ENCODE assay signal across 1 cellular context in genomic region chr6:43053545-43054205, GRCh38.
TF ChIP-seq lines count a peak whose summit lies in the region.

Gene CUL7, minus strand, starts transcription at chr6:43053851. Its CDS starts 1,063 bp downstream, at chr6:43052788.

TF ChIP-seq in HepG2, 621 proteins besides CTCF, POLR2A, EP300 and RAD21 (continued from another document and continues in another):
- peak; percentile 92; the same call in 1 of the 2 replicates for TF ChIP-seq MYNN (CRISPR knock-in tag; IDR thresholded peaks at IDR 0.05; ENCODE audit: low read depth)
- 0 out of 2 replicates have a peak, but pooled peaks have one; percentile 73 for TF ChIP-seq MTF2 (CRISPR knock-in tag; IDR thresholded peaks at IDR 0.05; ENCODE audit: borderline replicate concordance)
- TF ChIP-seq ARID5B (CRISPR knock-in tag; IDR thresholded peaks at IDR 0.05), result peak; percentile 77; the same call in 1 of the 2 replicates
- TF ChIP-seq ZNF580 (CRISPR knock-in tag; IDR thresholded peaks at IDR 0.05; ENCODE audit: borderline replicate concordance, low read depth), result peak; percentile 86; the same call in 1 of the 2 replicates
- TF ChIP-seq ZNF574 (CRISPR knock-in tag; IDR thresholded peaks at IDR 0.05), result peak; percentile 91
- TF ChIP-seq ATAD3A (CRISPR knock-in tag; IDR thresholded peaks at IDR 0.05), result no peak
- TF ChIP-seq ZEB1 (IDR thresholded peaks at IDR 0.05; ENCODE audit: insufficient replicate concordance, low read depth), result peak; percentile 42
- peak; percentile 87; the same call in 1 of the 2 replicates for TF ChIP-seq KDM4B (CRISPR knock-in tag; IDR thresholded peaks at IDR 0.05)
- TF ChIP-seq SP1 (IDR thresholded peaks at IDR 0.05), result no peak
- TF ChIP-seq SP1 (CRISPR knock-in tag; IDR thresholded peaks at IDR 0.05), result peak; percentile 82; the same call in 1 of the 2 replicates
- TF ChIP-seq PHB2 (IDR thresholded peaks at IDR 0.05; ENCODE audit: partially characterized antibody), result no peak
- peak; percentile 93; the same call in 1 of the 2 replicates for TF ChIP-seq ZNF234 (CRISPR knock-in tag; conservative IDR thresholded peaks at IDR 0.05)
- TF ChIP-seq SNAPC4 (CRISPR knock-in tag; IDR thresholded peaks at IDR 0.05), result peak; percentile 64; the same call in 1 of the 2 replicates
- peak; percentile 83 for TF ChIP-seq ZNF710 (CRISPR knock-in tag; IDR thresholded peaks at IDR 0.05; ENCODE audit: borderline replicate concordance)
- no peak for TF ChIP-seq TRIM24 (CRISPR knock-in tag; IDR thresholded peaks at IDR 0.05)
- TF ChIP-seq ZMYM3 (CRISPR knock-in tag; IDR thresholded peaks at IDR 0.05), result no peak
- no peak; the same call in 1 of the 2 replicates for TF ChIP-seq HMG20B (CRISPR knock-in tag; conservative IDR thresholded peaks at IDR 0.05)
- TF ChIP-seq EEA1 (CRISPR knock-in tag; IDR thresholded peaks at IDR 0.05; ENCODE audit: borderline replicate concordance), result 0 out of 2 replicates have a peak, but pooled peaks have one; percentile 38
- peak; percentile 90 for TF ChIP-seq ZBTB26 (CRISPR knock-in tag; IDR thresholded peaks at IDR 0.05; ENCODE audit: borderline replicate concordance)
- TF ChIP-seq HMGXB3 (CRISPR knock-in tag; IDR thresholded peaks at IDR 0.05; ENCODE audit: borderline replicate concordance), result peak; percentile 88; the same call in 1 of the 2 replicates
- TF ChIP-seq DR1 (CRISPR knock-in tag; IDR thresholded peaks at IDR 0.05), result peak; percentile 72; the same call in 1 of the 2 replicates
- no peak for TF ChIP-seq MBD4 (IDR thresholded peaks at IDR 0.05; ENCODE audit: borderline replicate concordance, low read length)
- TF ChIP-seq ZBTB43 (CRISPR knock-in tag; conservative IDR thresholded peaks at IDR 0.05), result peak; percentile 73
- TF ChIP-seq ELF3 (CRISPR knock-in tag; IDR thresholded peaks at IDR 0.05), result peak; percentile 97
- peak; percentile 56; the same call in 1 of the 2 replicates for TF ChIP-seq ZFYVE20 (CRISPR knock-in tag; IDR thresholded peaks at IDR 0.05; ENCODE audit: borderline replicate concordance, low read depth)
- peak; percentile 96 for TF ChIP-seq IRF2 (CRISPR knock-in tag; IDR thresholded peaks at IDR 0.05)
- TF ChIP-seq CCAR2 (optimal IDR thresholded peaks at IDR 0.05; ENCODE audit: low read depth, low read length), result no peak
- no peak for TF ChIP-seq TP53 (CRISPR knock-in tag; conservative IDR thresholded peaks at IDR 0.05)
- no peak for TF ChIP-seq ATRX (CRISPR knock-in tag; IDR thresholded peaks at IDR 0.05; ENCODE audit: borderline replicate concordance)
- 0 out of 2 replicates have a peak, but pooled peaks have one; percentile 59 for TF ChIP-seq ZNF251 (CRISPR knock-in tag; IDR thresholded peaks at IDR 0.05)
- TF ChIP-seq GABPA (IDR thresholded peaks at IDR 0.05; ENCODE audit: low read depth, low read length), result no peak
- TF ChIP-seq GABPA (CRISPR knock-in tag; IDR thresholded peaks at IDR 0.05; ENCODE audit: low read depth), result peak; percentile 94
- peak; percentile 51; the same call in 1 of the 2 replicates for TF ChIP-seq ZFP1 (CRISPR knock-in tag; IDR thresholded peaks at IDR 0.05)
